19 cellular contexts compared by ENCODE assay signal in the genomic region with DNA sequence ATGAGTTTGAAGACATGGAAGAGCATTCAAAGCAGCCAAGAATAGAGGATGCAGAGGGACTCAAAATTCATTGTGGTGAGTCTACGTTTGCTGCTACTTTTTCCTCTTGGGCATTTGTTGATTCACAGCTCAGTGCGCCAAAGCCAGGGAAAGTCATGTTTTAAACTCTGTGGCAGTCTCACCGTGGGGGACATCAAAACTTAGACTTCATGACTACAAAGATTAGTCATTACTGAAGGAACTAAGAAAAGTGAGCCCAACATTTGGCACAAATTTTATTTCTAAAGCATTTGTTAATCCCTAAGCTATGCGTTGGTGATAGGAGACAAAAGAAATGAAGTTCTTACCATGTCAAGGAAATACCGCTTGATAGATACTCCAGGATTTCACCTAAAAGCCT.
DNase-seq lines count a peak whose midpoint lies in the region; ATAC-seq and TF ChIP-seq lines count a peak whose summit lies in the region.
"Had no signal": no experiment of that assay in that cellular context is flagged by ENCODE, and none has a peak within 500 bp of the region (broad histone marks: within the 10 kb centered on the region; RNA-seq: fewer than 3 reads in every experiment).

No MANE protein-coding gene starts in this region.

- H3K27ac ChIP-seq in Panc1 (ENCODE audit: low read length): peak overlapping the region; percentile 71
- no peak overlapping the region for H3K27ac ChIP-seq in testis
- H3K27ac ChIP-seq: right atrium auricular region had no signal

- no TSS peak for BruUV-seq in Panc1 (replicated peaks; lab: Mats Ljungman, UMichigan)

- H3K4me1 Mint-ChIP-seq in T-helper 17 cell: no peaks in the 10 kb centered on the region
- H3K4me1 Mint-ChIP-seq: activated naive CD8-positive, alpha-beta T cell treated with anti-CD3 and anti-CD28 coated beads, Interleukin-2, amount 10 ng/mL, durations not matched to agents 7 days and 5 days; stimulated activated memory B cell treated with anti-CD40 and anti-IgM and Interleukin-4, amounts not matched to agents 10 μg/mL and 1 μg/mL and 100 μg/mL, for 72 hours had no signal

- POLR2A ChIA-PET in Panc1 (lab: Charles Lee): interaction anchor here (0.6 to 0.8 kb wide), 2 partner anchors 75 to 223 kb away, joined by 3 to 7 read pairs; no protein-coding TSS in a partner anchor

- DNase-seq in EL (peak; percentile 57), Panc1 (ENCODE audit: low read depth, low spot score) (no peak), epithelial cell of esophagus (ENCODE audit: low read depth) (peak; percentile 63), non-pigmented ciliary epithelial cell (ENCODE audit: low read depth) (peak; percentile 59), T-helper 9 cell (no peak), testis (no peak), T-helper 17 cell (no peak), AG08396 (ENCODE audit: low spot score) (no peak)
- DNase-seq: activated CD4-positive, CD25-positive, alpha-beta regulatory T cell treated with anti-CD3 and anti-CD28 coated beads, Interleukin-2, amount 50 U/mL, for 72 hours; activated naive CD8-positive, alpha-beta T cell treated with anti-CD3 and anti-CD28 coated beads, Interleukin-2, amount 10 ng/mL, durations not matched to agents 7 days and 5 days; central memory CD4-positive, alpha-beta T cell; islet precursor cell; NCI-H1436 treated with DMSO at 0.1 percent for 48 hours; NCI-H2171; NCI-H69 had no signal

- CTCF ChIA-PET in Panc1 (lab: Charles Lee): no interaction called here

- H3K36me3 Mint-ChIP-seq in T-helper 17 cell (ENCODE audit: low read depth): peaks cover 4% of the 10 kb centered on the region
- H3K36me3 Mint-ChIP-seq: activated naive CD8-positive, alpha-beta T cell treated with anti-CD3 and anti-CD28 coated beads, Interleukin-2, amount 10 ng/mL, durations not matched to agents 7 days and 5 days; stimulated activated memory B cell treated with anti-CD40 and anti-IgM and Interleukin-4, amounts not matched to agents 10 μg/mL and 1 μg/mL and 100 μg/mL, for 72 hours had no signal

- peak; percentile 49; the same call in 1 of the 2 replicates for ATAC-seq in Panc1
- ATAC-seq in T-helper 17 cell: no peak
- ATAC-seq: HepG2; stimulated activated memory B cell treated with anti-CD40 and anti-IgM and Interleukin-4, amounts not matched to agents 10 μg/mL and 1 μg/mL and 100 μg/mL, for 72 hours had no signal

- in situ Hi-C loops in Panc1 (cut with HindIII; ENCODE audit: low pct_unique_long_range_greater_than_20kb, low sequenced_read_pairs): no loop called here

- WGBS in testis, 2 donors: 77 to 81% methylated on average over 5 of the region's 5 CpGs

- no peak overlapping the region for H3K27ac Mint-ChIP-seq in T-helper 17 cell
- H3K27ac Mint-ChIP-seq: activated naive CD8-positive, alpha-beta T cell treated with anti-CD3 and anti-CD28 coated beads, Interleukin-2, amount 10 ng/mL, durations not matched to agents 7 days and 5 days; stimulated activated memory B cell treated with anti-CD40 and anti-IgM and Interleukin-4, amounts not matched to agents 10 μg/mL and 1 μg/mL and 100 μg/mL, for 72 hours had no signal

- peaks cover 16% of the 10 kb centered on the region for H3K4me1 ChIP-seq in Panc1 (ENCODE audit: control insufficient read depth, insufficient read depth, low read length)
- no peaks in the 10 kb centered on the region for H3K4me1 ChIP-seq in testis
- H3K4me1 ChIP-seq: right atrium auricular region had no signal

- TF ChIP-seq POLR2A in testis (IDR thresholded peaks at IDR 0.05): no peak

- intact Hi-C loops in Panc1 (cut with micrococcal nuclease; ENCODE audit: unreplicated experiment) (no loop called here), testis (cut with DNase I; ENCODE audit: low total_unique reads) (no loop called here)

- H3K27me3 ChIP-seq in Panc1 (ENCODE audit: control insufficient read depth, insufficient read depth, low read length): no peaks in the 10 kb centered on the region
- H3K27me3 ChIP-seq in testis: no peaks in the 10 kb centered on the region
- H3K27me3 ChIP-seq: right atrium auricular region had no signal

- H3K9me3 ChIP-seq in Panc1 (ENCODE audit: control insufficient read depth, insufficient read depth, low read depth, low read length) (no peaks in the 10 kb centered on the region), testis (no peaks in the 10 kb centered on the region), T-helper 17 cell (ENCODE audit: control insufficient read depth, low read length, poor library complexity, severe bottlenecking) (no peaks in the 10 kb centered on the region)
- H3K9me3 ChIP-seq: right atrium auricular region had no signal

- H3K4me3 ChIP-seq in Panc1 (ENCODE audit: low read depth in 2 of 2, low read length in 2 of 2) (no peak overlapping the region), epithelial cell of esophagus (ENCODE audit: low read length) (no peak overlapping the region), testis (no peak overlapping the region)
- H3K4me3 ChIP-seq: lung, right atrium auricular region had no signal

- H3K36me3 ChIP-seq in Panc1 (ENCODE audit: control insufficient read depth, insufficient read depth, low read length) (no peaks in the 10 kb centered on the region), testis (ENCODE audit: low read depth, missing control alignments) (no peaks in the 10 kb centered on the region)
- H3K36me3 ChIP-seq: right atrium auricular region had no signal

- H3K4me3 Mint-ChIP-seq in T-helper 17 cell: no peak overlapping the region
- H3K4me3 Mint-ChIP-seq: activated naive CD8-positive, alpha-beta T cell treated with anti-CD3 and anti-CD28 coated beads, Interleukin-2, amount 10 ng/mL, durations not matched to agents 7 days and 5 days; stimulated activated memory B cell treated with anti-CD40 and anti-IgM and Interleukin-4, amounts not matched to agents 10 μg/mL and 1 μg/mL and 100 μg/mL, for 72 hours had no signal

- peaks cover 10% of the 10 kb centered on the region for H3K27me3 Mint-ChIP-seq in T-helper 17 cell

- TF ChIP-seq CTCF in Panc1 (IDR thresholded peaks at IDR 0.05) (no peak), epithelial cell of esophagus (IDR thresholded peaks at IDR 0.05; ENCODE audit: insufficient read depth, low read depth, low read length, missing control alignments) (no peak), testis (IDR thresholded peaks at IDR 0.05) (no peak)

Comparison
In these comparisons a context has a peak if more than half of its experiments do, and no peak if none do; other contexts are left out.
1. DNase-seq: peak in EL (single experiment), epithelial cell of esophagus (single experiment) and non-pigmented ciliary epithelial cell (single experiment); none in Panc1 (single experiment), T-helper 9 cell (single experiment), testis (single experiment), T-helper 17 cell (0 of 3) and AG08396 (single experiment).